23 cellular contexts compared by ENCODE assay signal in genomic region chr11:120633630-120634374, GRCh38.
"Had no signal": no experiment of that assay in that cellular context is flagged by ENCODE, and none has a peak within 500 bp of the region (broad histone marks: within the 10 kb centered on the region; RNA-seq: fewer than 3 reads in every experiment).

No MANE protein-coding gene starts in this region.

- H3K36me3 ChIP-seq: cardiac muscle cell, esophagus squamous epithelium, gastroesophageal sphincter, uterus had no signal

- H3K9me3 Mint-ChIP-seq: activated CD4-positive, alpha-beta T cell treated with anti-CD3 and anti-CD28 coated beads, Interleukin-2, amount 10 ng/mL, durations not matched to agents 24 days and 14 days; activated CD8-positive, alpha-beta T cell treated with anti-CD3 and anti-CD28 coated beads for 36 hours; activated naive CD4-positive, alpha-beta T cell treated with anti-CD3 and anti-CD28 coated beads, Interleukin-2, amount 10 ng/mL, durations not matched to agents 7 days and 5 days; endodermal cell; nephron; stimulated activated memory B cell treated with anti-CD40 and anti-IgM and Interleukin-4, amounts not matched to agents 10 μg/mL and 1 μg/mL and 100 μg/mL, for 72 hours had no signal

- H3K27me3 ChIP-seq: cardiac muscle cell, uterus had no signal

- H3K4me1 ChIP-seq: esophagus squamous epithelium, gastroesophageal sphincter, uterus had no signal

- H3K27ac Mint-ChIP-seq: activated CD4-positive, alpha-beta T cell treated with anti-CD3 and anti-CD28 coated beads, Interleukin-2, amount 10 ng/mL, durations not matched to agents 24 days and 14 days; activated CD8-positive, alpha-beta memory T cell treated with anti-CD3 and anti-CD28 coated beads, Interleukin-2, amount 10 ng/mL, durations not matched to agents 7 days and 5 days; activated CD8-positive, alpha-beta T cell treated with anti-CD3 and anti-CD28 coated beads for 36 hours; activated naive CD4-positive, alpha-beta T cell treated with anti-CD3 and anti-CD28 coated beads, Interleukin-2, amount 10 ng/mL, durations not matched to agents 7 days and 5 days; endodermal cell; nephron; stimulated activated memory B cell treated with anti-CD40 and anti-IgM and Interleukin-4, amounts not matched to agents 10 μg/mL and 1 μg/mL and 100 μg/mL, for 72 hours had no signal

- FAIRE-seq: islet of Langerhans had no signal

- H3K4me1 Mint-ChIP-seq: activated CD4-positive, alpha-beta T cell treated with anti-CD3 and anti-CD28 coated beads, Interleukin-2, amount 10 ng/mL, durations not matched to agents 24 days and 14 days; activated CD8-positive, alpha-beta memory T cell treated with anti-CD3 and anti-CD28 coated beads, Interleukin-2, amount 10 ng/mL, durations not matched to agents 7 days and 5 days; activated naive CD4-positive, alpha-beta T cell treated with anti-CD3 and anti-CD28 coated beads, Interleukin-2, amount 10 ng/mL, durations not matched to agents 7 days and 5 days; stimulated activated memory B cell treated with anti-CD40 and anti-IgM and Interleukin-4, amounts not matched to agents 10 μg/mL and 1 μg/mL and 100 μg/mL, for 72 hours had no signal

- H3K36me3 Mint-ChIP-seq: activated CD8-positive, alpha-beta memory T cell treated with anti-CD3 and anti-CD28 coated beads, Interleukin-2, amount 10 ng/mL, durations not matched to agents 7 days and 5 days; activated naive CD4-positive, alpha-beta T cell treated with anti-CD3 and anti-CD28 coated beads, Interleukin-2, amount 10 ng/mL, durations not matched to agents 7 days and 5 days; stimulated activated memory B cell treated with anti-CD40 and anti-IgM and Interleukin-4, amounts not matched to agents 10 μg/mL and 1 μg/mL and 100 μg/mL, for 72 hours had no signal

- H3K4me2 ChIP-seq: smooth muscle cell had no signal

- H3K9me3 ChIP-seq: esophagus squamous epithelium, gastroesophageal sphincter, uterus had no signal

- H3K4me3 Mint-ChIP-seq: activated CD4-positive, alpha-beta T cell treated with anti-CD3 and anti-CD28 coated beads, Interleukin-2, amount 10 ng/mL, durations not matched to agents 24 days and 14 days; activated CD8-positive, alpha-beta memory T cell treated with anti-CD3 and anti-CD28 coated beads, Interleukin-2, amount 10 ng/mL, durations not matched to agents 7 days and 5 days; activated CD8-positive, alpha-beta T cell treated with anti-CD3 and anti-CD28 coated beads for 36 hours; activated naive CD4-positive, alpha-beta T cell treated with anti-CD3 and anti-CD28 coated beads, Interleukin-2, amount 10 ng/mL, durations not matched to agents 7 days and 5 days; endodermal cell; nephron; stimulated activated memory B cell treated with anti-CD40 and anti-IgM and Interleukin-4, amounts not matched to agents 10 μg/mL and 1 μg/mL and 100 μg/mL, for 72 hours had no signal

- H3K27me3 Mint-ChIP-seq: activated CD8-positive, alpha-beta memory T cell treated with anti-CD3 and anti-CD28 coated beads, Interleukin-2, amount 10 ng/mL, durations not matched to agents 7 days and 5 days had no signal

- H3K27ac ChIP-seq: cardiac muscle cell, esophagus squamous epithelium, gastroesophageal sphincter, uterus, VCaP had no signal

- H3K4me3 ChIP-seq: cardiac muscle cell, esophagus squamous epithelium, gastroesophageal sphincter, smooth muscle cell, uterus had no signal

- DNase-seq: activated CD4-positive, alpha-beta T cell treated with anti-CD3 and anti-CD28 coated beads, Interleukin-2, amount 10 ng/mL, durations not matched to agents 24 days and 14 days; activated CD8-positive, alpha-beta memory T cell treated with anti-CD3 and anti-CD28 coated beads, Interleukin-2, amount 10 ng/mL, durations not matched to agents 7 days and 5 days; activated CD8-positive, alpha-beta T cell treated with anti-CD3 and anti-CD28 coated beads for 36 hours; activated effector memory CD4-positive, alpha-beta T cell treated with anti-CD3 and anti-CD28 coated beads, Interleukin-2, amount 50 U/mL, for 16 hours; activated naive CD4-positive, alpha-beta T cell treated with anti-CD3 and anti-CD28 coated beads, Interleukin-2, amount 10 ng/mL, durations not matched to agents 7 days and 5 days; activated T-cell treated with anti-CD3 and anti-CD28 coated beads for 4 hours; cortex of kidney; endodermal cell; esophagus squamous epithelium; head of caudate nucleus; left cardiac atrium; stimulated activated CD4-positive, alpha-beta T cell treated with anti-CD3 and anti-CD28 coated beads, Interleukin-15, amount 100 ng/mL, for 24 hours; trophoblast cell; uterus had no signal

- ATAC-seq: activated CD4-positive, CD25-positive, alpha-beta regulatory T cell treated with anti-CD3 and anti-CD28 coated beads, Interleukin-2, amount 50 U/mL, for 24 hours; activated CD8-positive, alpha-beta memory T cell treated with anti-CD3 and anti-CD28 coated beads, Interleukin-2, amount 10 ng/mL, durations not matched to agents 7 days and 5 days; activated CD8-positive, alpha-beta T cell treated with anti-CD3 and anti-CD28 coated beads for 36 hours; gastroesophageal sphincter; left cardiac atrium; sciatic nerve; stimulated activated memory B cell treated with anti-CD40 and anti-IgM and Interleukin-4, amounts not matched to agents 10 μg/mL and 1 μg/mL and 100 μg/mL, for 72 hours had no signal
